17 cellular contexts compared by ENCODE assay signal in genomic region chr11:132864811-132865576, GRCh38.
A peak's percentile ranks its signal among the peaks of the same experiment; 100 is the strongest.
DNase-seq lines count a peak whose midpoint lies in the region; ATAC-seq and TF ChIP-seq lines count a peak whose summit lies in the region.
"Had no signal": no experiment of that assay in that cellular context is flagged by ENCODE, and none has a peak within 500 bp of the region (broad histone marks: within the 10 kb centered on the region; RNA-seq: fewer than 3 reads in every experiment).

No MANE protein-coding gene starts in this region.

- TF ChIP-seq CTCF in GM23338 (conservative IDR thresholded peaks at IDR 0.05; ENCODE audit: low read depth in 2 of 2) (peak; percentile 43 to 67), WTC11 (IDR thresholded peaks at IDR 0.05) (no peak), nephron progenitor cell (IDR thresholded peaks at IDR 0.05) (no peak), osteocyte (IDR thresholded peaks at IDR 0.05) (no peak)

- H3K4me2 ChIP-seq in GM23338 = no peak overlapping the region

- H3K9me3 Mint-ChIP-seq in GM23338 (no peaks in the 10 kb centered on the region), WTC11 (peaks cover 5% of the 10 kb centered on the region; the same call in 1 of the 2 replicates), nephron progenitor cell (no peaks in the 10 kb centered on the region), osteocyte (ENCODE audit: unreplicated experiment) (no peaks in the 10 kb centered on the region)
- no peaks in the 10 kb centered on the region for H3K9me3 Mint-ChIP-seq in activated CD4-positive, alpha-beta memory T cell treated with anti-CD3 and anti-CD28 coated beads for 36 hours
- H3K9me3 Mint-ChIP-seq: CD4-positive, alpha-beta T cell had no signal

- no peaks in the 10 kb centered on the region for H3K9me2 ChIP-seq in GM23338 (ENCODE audit: insufficient read depth)

- H3F3A ChIP-seq in GM23338 (replicated peaks; ENCODE audit: low read depth) = 0 out of 2 replicates have a peak, but pooled peaks cover 3% of the 10 kb centered on the region

- no peaks in the 10 kb centered on the region for H3K27me3 ChIP-seq in GM23338 (ENCODE audit: insufficient read depth)

- H3K27me3 Mint-ChIP-seq in GM23338 (ENCODE audit: insufficient read depth, low read depth, poor library complexity) (peaks cover 2% of the 10 kb centered on the region), WTC11 (ENCODE audit: low read depth) (no peaks in the 10 kb centered on the region), nephron progenitor cell (ENCODE audit: low read depth, poor library complexity) (peaks cover 3% of the 10 kb centered on the region), osteocyte (ENCODE audit: unreplicated experiment) (no peaks in the 10 kb centered on the region)
- no peaks in the 10 kb centered on the region for H3K27me3 Mint-ChIP-seq in activated CD4-positive, alpha-beta memory T cell treated with anti-CD3 and anti-CD28 coated beads for 36 hours
- H3K27me3 Mint-ChIP-seq: CD4-positive, alpha-beta T cell had no signal

- H3K4me1 Mint-ChIP-seq in GM23338 = peaks cover 6% of the 10 kb centered on the region
- peaks cover 26% of the 10 kb centered on the region for H3K4me1 Mint-ChIP-seq in WTC11
- peaks cover 13% of the 10 kb centered on the region for H3K4me1 Mint-ChIP-seq in nephron progenitor cell
- H3K4me1 Mint-ChIP-seq in osteocyte (ENCODE audit: unreplicated experiment) = no peaks in the 10 kb centered on the region
- H3K4me1 Mint-ChIP-seq in activated CD4-positive, alpha-beta memory T cell treated with anti-CD3 and anti-CD28 coated beads for 36 hours (ENCODE audit: low read depth) = no peaks in the 10 kb centered on the region

- peak; percentile 98 for ATAC-seq in GM23338
- ATAC-seq in WTC11 = peak; percentile 95

- CTCF ChIA-PET in WTC11 (lab: Charles Lee) = interaction anchor here (0.6 to 2.0 kb wide), 6 partner anchors 20 to 1117 kb away, joined by 3 to 12 read pairs (median 3); no protein-coding TSS in a partner anchor
- CTCF ChIA-PET in activated CD4-positive, alpha-beta memory T cell treated with anti-CD3 and anti-CD28 coated beads for 36 hours (lab: Charles Lee) = no interaction called here

- H3K4me3 Mint-ChIP-seq in GM23338 (no peak overlapping the region), WTC11 (no peak overlapping the region), nephron progenitor cell (no peak overlapping the region), osteocyte (ENCODE audit: unreplicated experiment) (no peak overlapping the region)
- no peak overlapping the region for H3K4me3 Mint-ChIP-seq in activated CD4-positive, alpha-beta memory T cell treated with anti-CD3 and anti-CD28 coated beads for 36 hours
- H3K4me3 Mint-ChIP-seq: CD4-positive, alpha-beta T cell had no signal

- POLR2A ChIA-PET in WTC11 (lab: Charles Lee) = no interaction called here
- POLR2A ChIA-PET in activated CD4-positive, alpha-beta memory T cell treated with anti-CD3 and anti-CD28 coated beads for 36 hours (lab: Charles Lee) = no interaction called here

- H3K36me3 Mint-ChIP-seq in GM23338 (ENCODE audit: low read depth) (no peaks in the 10 kb centered on the region), WTC11 (no peaks in the 10 kb centered on the region; the same call in 1 of the 2 replicates), nephron progenitor cell (ENCODE audit: low read depth) (no peaks in the 10 kb centered on the region), osteocyte (ENCODE audit: unreplicated experiment) (no peaks in the 10 kb centered on the region)
- H3K36me3 Mint-ChIP-seq in activated CD4-positive, alpha-beta memory T cell treated with anti-CD3 and anti-CD28 coated beads for 36 hours = no peaks in the 10 kb centered on the region

- H3K79me2 ChIP-seq in GM23338 (replicated peaks; ENCODE audit: insufficient read depth) = no peaks in the 10 kb centered on the region

- H3K27ac Mint-ChIP-seq in GM23338 (peak overlapping the region; percentile 74), WTC11 (no peak overlapping the region), nephron progenitor cell (peak overlapping the region; percentile 50), osteocyte (ENCODE audit: unreplicated experiment) (no peak overlapping the region)
- H3K27ac Mint-ChIP-seq in activated CD4-positive, alpha-beta memory T cell treated with anti-CD3 and anti-CD28 coated beads for 36 hours = no peak overlapping the region
- H3K27ac Mint-ChIP-seq: CD4-positive, alpha-beta T cell had no signal

- DNase-seq in GM23338 (ENCODE audit: low spot score) = peak; percentile 82
- peak; percentile 55 for DNase-seq in WTC11 (ENCODE audit: low spot score)
- DNase-seq in iPS DF 4.7 (ENCODE audit: extremely low read depth, low spot score) = peak; percentile 64
- DNase-seq in nephron progenitor cell = no peak
- no peak for DNase-seq in osteocyte (ENCODE audit: extremely low spot score, unreplicated experiment)
- DNase-seq in activated CD4-positive, alpha-beta memory T cell treated with anti-CD3 and anti-CD28 coated beads for 36 hours = no peak
- no peak for DNase-seq in AG20443 (ENCODE audit: low spot score)
- DNase-seq in amniotic stem cell (lab: John Stamatoyannopoulos, UW) = no peak
- DNase-seq: Calu3; CD4-positive, alpha-beta T cell; KG1; MM.1S; NCI-H1105 treated with DMSO at 0.1 percent for 48 hours; NCI-H187; NCI-H446 treated with DMSO at 0.1 percent for 48 hours; NCI-H82; SHP77 treated with DMSO at 0.1 percent for 48 hours had no signal

- no peak overlapping the region for H2AFZ ChIP-seq in GM23338

- peaks cover 6% of the 10 kb centered on the region; the same call in 1 of the 2 replicates for H3K4me1 ChIP-seq in GM23338 (ENCODE audit: insufficient read depth)

- no peaks in the 10 kb centered on the region for H4K20me1 ChIP-seq in GM23338 (replicated peaks; ENCODE audit: insufficient read depth)

- no peak overlapping the region for H3K4me3 ChIP-seq in GM23338

- H3K27ac ChIP-seq in GM23338 (ENCODE audit: low read depth) = no peak overlapping the region

- intact Hi-C loops in activated CD4-positive, alpha-beta memory T cell treated with anti-CD3 and anti-CD28 coated beads for 36 hours (cut with micrococcal nuclease) = no loop called here

- no peaks in the 10 kb centered on the region for H3K36me3 ChIP-seq in GM23338 (ENCODE audit: insufficient read depth)

TF ChIP-seq in GM23338, 12 proteins besides CTCF, POLR2A, EP300 and RAD21 (continues in another document):
- TF ChIP-seq NANOG (IDR thresholded peaks at IDR 0.05; ENCODE audit: borderline replicate concordance) = no peak
- TF ChIP-seq EZH2phosphoT487 (IDR thresholded peaks at IDR 0.05; ENCODE audit: unreplicated experiment) = no peak
- no peak for TF ChIP-seq CREB1 (CRISPR knock-in tag; IDR thresholded peaks at IDR 0.05; ENCODE audit: low read depth)
- TF ChIP-seq ZNF114 (CRISPR knock-in tag; IDR thresholded peaks at IDR 0.05) = no peak
- no peak for TF ChIP-seq ZNF331 (CRISPR knock-in tag; IDR thresholded peaks at IDR 0.05; ENCODE audit: low read depth)
- no peak for TF ChIP-seq EZH2 (IDR thresholded peaks at IDR 0.05; ENCODE audit: low read depth, unreplicated experiment)

TF ChIP-seq in WTC11, 78 proteins besides CTCF, POLR2A, EP300 and RAD21:
- TF ChIP-seq, protein P1, sequence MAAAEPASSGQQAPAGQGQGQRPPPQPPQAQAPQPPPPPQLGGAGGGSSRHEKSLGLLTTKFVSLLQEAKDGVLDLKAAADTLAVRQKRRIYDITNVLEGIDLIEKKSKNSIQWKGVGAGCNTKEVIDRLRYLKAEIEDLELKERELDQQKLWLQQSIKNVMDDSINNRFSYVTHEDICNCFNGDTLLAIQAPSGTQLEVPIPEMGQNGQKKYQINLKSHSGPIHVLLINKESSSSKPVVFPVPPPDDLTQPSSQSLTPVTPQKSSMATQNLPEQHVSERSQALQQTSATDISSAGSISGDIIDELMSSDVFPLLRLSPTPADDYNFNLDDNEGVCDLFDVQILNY (CRISPR knock-in tag; IDR thresholded peaks at IDR 0.05) = no peak
- TF ChIP-seq ZNF232 (CRISPR knock-in tag; IDR thresholded peaks at IDR 0.05) (no peak), FOXP1 (CRISPR knock-in tag; IDR thresholded peaks at IDR 0.05; ENCODE audit: borderline replicate concordance) (no peak), NFE2L1 (CRISPR knock-in tag; IDR thresholded peaks at IDR 0.05) (peak; percentile 91), KAT7 (CRISPR knock-in tag; IDR thresholded peaks at IDR 0.05; ENCODE audit: borderline replicate concordance) (no peak)
- TF ChIP-seq, protein P2, sequence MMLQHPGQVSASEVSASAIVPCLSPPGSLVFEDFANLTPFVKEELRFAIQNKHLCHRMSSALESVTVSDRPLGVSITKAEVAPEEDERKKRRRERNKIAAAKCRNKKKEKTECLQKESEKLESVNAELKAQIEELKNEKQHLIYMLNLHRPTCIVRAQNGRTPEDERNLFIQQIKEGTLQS (CRISPR knock-in tag; conservative IDR thresholded peaks at IDR 0.05) = no peak

Comparison
In these comparisons a context has a peak if more than half of its experiments do, and no peak if none do; other contexts are left out.
1. DNase-seq: peak in GM23338 (single experiment), WTC11 (single experiment) and iPS DF 4.7 (single experiment); none in nephron progenitor cell (single experiment), osteocyte (single experiment), activated CD4-positive, alpha-beta memory T cell treated with anti-CD3 and anti-CD28 coated beads for 36 hours (single experiment), AG20443 (single experiment) and amniotic stem cell (single experiment).
2. H3K27ac Mint-ChIP-seq: peak in GM23338 (single experiment) and nephron progenitor cell (single experiment); none in WTC11 (single experiment), osteocyte (single experiment) and activated CD4-positive, alpha-beta memory T cell treated with anti-CD3 and anti-CD28 coated beads for 36 hours (single experiment).
3. CTCF ChIP-seq: peak in GM23338 (2 of 2); none in WTC11 (single experiment), nephron progenitor cell (single experiment) and osteocyte (single experiment).